9 cellular contexts compared by ENCODE assay signal in genomic region chrX:5233830-5234229, GRCh38.
"Had no signal": no experiment of that assay in that cellular context is flagged by ENCODE, and none has a peak within 500 bp of the region (broad histone marks: within the 10 kb centered on the region; RNA-seq: fewer than 3 reads in every experiment).

No MANE protein-coding gene starts in this region.

- H3K4me3 ChIP-seq: GM23338, K562 had no signal

- ATAC-seq: GM23338, K562 had no signal

- H2AFZ ChIP-seq: GM23338 had no signal

- DNase-seq: H9, HCEC 1CT, Karpas-422, KG1 had no signal

- H3K4me2 ChIP-seq: GM23338 had no signal

- FAIRE-seq: H1, H54, HTR-8/SVneo, K562 had no signal
